8 cellular contexts compared by ENCODE assay signal in genomic region chr3:158659454-158660237, GRCh38. TPM values are rescaled to one million over a fixed set of nuclear protein-coding genes. Genes with fewer than 3 reads are reported as not detected.
DNase-seq lines count a peak whose midpoint lies in the region; ATAC-seq and TF ChIP-seq lines count a peak whose summit lies in the region.

No MANE protein-coding gene starts in this region.

- intact Hi-C loops in left cardiac atrium (cut with DNase I), result loop anchor here in 1 of 2 donors (10.0 kb wide), 1 partner anchor 135 kb away; no protein-coding TSS in a partner anchor
- intact Hi-C loops in sciatic nerve (cut with DNase I), result no loop called here

- CTCF ChIA-PET in RWPE1 (lab: Yijun Ruan, JAX), result interaction anchor here (0.7 to 1.6 kb wide), 5 partner anchors 10 to 132 kb away, joined by 3 to 5 read pairs (median 5); no protein-coding TSS in a partner anchor

- TF ChIP-seq CTCF in RWPE1 (conservative IDR thresholded peaks at IDR 0.05; ENCODE audit: low read depth), result peak; percentile 47

- no peak overlapping the region for H3K27ac ChIP-seq in RWPE1

- DNase-seq in GDM1 (lab: John Stamatoyannopoulos, UW), result peak; percentile 40
- peak; percentile 23 for DNase-seq in HS-27A (ENCODE audit: low read depth)
- DNase-seq in RWPE1 (ENCODE audit: low spot score), result peak; percentile 30
- peak in 30 of 56 donors; percentile 1 to 74 (median 12) for DNase-seq in amygdala (lab: John Stamatoyannopoulos, UW)
- no peak for DNase-seq in left cardiac atrium
- DNase-seq in sciatic nerve (ENCODE audit: low spot score), result no peak
- no peak for DNase-seq in NCI-H187 treated with DMSO at 0.1 percent for 48 hours (lab: John Stamatoyannopoulos, UW)

- POLR2A ChIA-PET in RWPE1 (lab: Yijun Ruan, JAX; ENCODE audit: low non-redundant PET), result interaction anchor here (0.9 kb wide), 1 partner anchor 13 kb away, joined by 4 read pairs; the partner anchor contains the start of gene LXN

- peak; percentile 93 for ATAC-seq in GM21515 (IDR thresholded peaks at IDR 0.05; ENCODE audit: unreplicated experiment)
- ATAC-seq in left cardiac atrium, result peak; percentile 78 to 82
- ATAC-seq in sciatic nerve, result peak; percentile 79

RNA-seq across cellular contexts. Expression of gene LXN, which starts 12.8 kb away (rescaled TPM):
- 10 to 100 TPM in 1 of 2 donors, 1 to 10 TPM in 1; 5.7 to 15.3 TPM for total RNA-seq in left cardiac atrium
- 24.9 TPM for total RNA-seq in sciatic nerve

RNA-seq across cellular contexts. Expression of gene GFM1, which starts 15.3 kb away (rescaled TPM):
- total RNA-seq in left cardiac atrium (10 to 100 TPM; 41.9 to 50.9 TPM), sciatic nerve (41.2 TPM)

Comparison
In these comparisons a context has a peak if more than half of its experiments do, and no peak if none do; other contexts are left out.
1. DNase-seq: peak in GDM1 (single experiment), HS-27A (single experiment), RWPE1 (single experiment) and amygdala (30 of 56); none in left cardiac atrium (single experiment), sciatic nerve (single experiment) and NCI-H187 treated with DMSO at 0.1 percent for 48 hours (single experiment).
2. Peak in every context shown above with its lines, with median percentiles within 50 percentile points of each other: ATAC-seq.